In genomic region chr19:14761607-14762006, GRCh38 we compare ENCODE assay signal across 31 cellular contexts.
"Had no signal": no experiment of that assay in that cellular context is flagged by ENCODE, and none has a peak within 500 bp of the region (broad histone marks: within the 10 kb centered on the region; RNA-seq: fewer than 3 reads in every experiment).

No MANE protein-coding gene starts in this region.

- ATAC-seq: activated CD8-positive, alpha-beta memory T cell treated with anti-CD3 and anti-CD28 coated beads, Interleukin-2, amount 10 ng/mL, durations not matched to agents 7 days and 5 days had no signal

- DNase-seq: activated CD4-positive, alpha-beta memory T cell treated with anti-CD3 and anti-CD28 coated beads, Interleukin-2, amount 10 ng/mL, durations not matched to agents 7 days and 5 days; activated CD4-positive, alpha-beta T cell treated with anti-CD3 and anti-CD28 coated beads for 1 hour; activated CD4-positive, alpha-beta T cell treated with anti-CD3 and anti-CD28 coated beads for 48 hours; activated CD4-positive, CD25-positive, alpha-beta regulatory T cell; activated CD8-positive, alpha-beta memory T cell treated with anti-CD3 and anti-CD28 coated beads for 24 hours; activated CD8-positive, alpha-beta memory T cell treated with anti-CD3 and anti-CD28 coated beads, Interleukin-2, amount 10 ng/mL, durations not matched to agents 7 days and 5 days; activated CD8-positive, alpha-beta memory T cell treated with anti-CD3 and anti-CD28 coated beads, Interleukin-2, amount 50 U/mL, for 48 hours; activated effector memory CD4-positive, alpha-beta T cell treated with Interleukin-2 at 50 U/mL for 16 hours; activated naive CD4-positive, alpha-beta T cell treated with anti-CD3 and anti-CD28 coated beads, Interleukin-2, amount 50 U/mL, for 16 hours; activated naive CD8-positive, alpha-beta T cell treated with anti-CD3 and anti-CD28 coated beads for 36 hours; activated T-cell treated with anti-CD3 and anti-CD28 coated beads, Interleukin-2, amount 50 U/mL, for 48 hours; amniotic stem cell; aorta; brain microvascular endothelial cell; central memory CD4-positive, alpha-beta T cell; Kasumi-1; KG1; MG63; NCI-H1048; NCI-H1105 treated with DMSO at 0.1 percent for 48 hours; NCI-H1436; NCI-H187; NCI-H2029 treated with DMSO at 0.1 percent for 48 hours; NCI-H2107; NCI-H510A; NCI-H774; OCI-M1; SHP77; SJCRH30; T1000; WERI-Rb-1 had no signal
